8 cellular contexts compared by ENCODE assay signal in the genomic region with DNA sequence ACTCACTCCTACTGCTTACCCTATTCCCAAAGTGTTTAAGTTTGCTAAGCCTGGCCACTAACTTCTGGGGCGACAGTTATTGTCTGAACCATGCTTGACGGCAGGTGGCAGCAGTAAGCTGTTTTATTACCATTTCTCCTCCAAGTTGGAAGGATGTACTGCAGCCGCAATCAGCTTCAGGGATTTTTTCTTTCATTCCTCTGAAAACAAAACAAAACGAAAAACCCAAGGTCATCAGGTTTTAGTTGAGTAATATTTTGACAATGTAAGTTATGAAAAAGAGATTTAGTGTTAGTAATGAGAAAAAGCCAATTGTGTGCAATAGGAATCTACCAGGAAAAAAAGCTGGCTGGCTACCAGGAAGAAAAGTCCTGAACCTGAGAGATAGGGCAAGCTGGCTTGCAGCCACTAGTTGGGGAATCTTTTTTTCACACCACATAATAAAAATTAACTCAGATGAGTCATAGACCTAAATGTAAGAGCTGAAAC. TPM values are rescaled to one million over a fixed set of nuclear protein-coding genes. Genes with fewer than 3 reads are reported as not detected.
A peak's percentile ranks its signal among the peaks of the same experiment; 100 is the strongest.
DNase-seq lines count a peak whose midpoint lies in the region; ATAC-seq and TF ChIP-seq lines count a peak whose summit lies in the region.

No MANE protein-coding gene starts in this region.

- POLR2A ChIA-PET in Panc1 (lab: Charles Lee) = no interaction called here

- in situ Hi-C loops in Panc1 (cut with HindIII; ENCODE audit: low pct_unique_long_range_greater_than_20kb, low sequenced_read_pairs) = no loop called here

- H3K4me3 ChIP-seq in Panc1 (ENCODE audit: low read depth in 2 of 2, low read length in 2 of 2) = no peak overlapping the region

- DNase-seq in DMS153 (lab: John Stamatoyannopoulos, UW) (peak; percentile 2), Panc1 (ENCODE audit: low read depth, low spot score) (peak; percentile 63), glomerular endothelial cell (ENCODE audit: extremely low read depth, low read depth, low spot score) (peak; percentile 25), posterior cingulate gyrus (peak in 8 of 10 donors; percentile 31 to 83 (median 54)), mesenteric fat pad (ENCODE audit: low spot score) (no peak)
- DNase-seq in activated naive CD4-positive, alpha-beta T cell treated with Interleukin-2 at 50 U/mL for 16 hours = peak; percentile 50

- CTCF ChIA-PET in Panc1 (lab: Charles Lee) = interaction anchor here (0.7 to 2.3 kb wide), 4 partner anchors 13 to 96 kb away, joined by 3 to 9 read pairs (median 5); a partner anchor contains a TSS

- peak; percentile 81 for TF ChIP-seq CTCF in Panc1 (IDR thresholded peaks at IDR 0.05)

- no peaks in the 10 kb centered on the region for H3K9me3 ChIP-seq in Panc1 (ENCODE audit: control insufficient read depth, insufficient read depth, low read depth, low read length)

- BruUV-seq in Panc1 (replicated peaks; lab: Mats Ljungman, UMichigan) = no TSS peak

- no peaks in the 10 kb centered on the region for H3K36me3 ChIP-seq in Panc1 (ENCODE audit: control insufficient read depth, insufficient read depth, low read length)

- H3K27ac ChIP-seq in Panc1 (ENCODE audit: low read length) = no peak overlapping the region

- H3K4me1 ChIP-seq in Panc1 (ENCODE audit: control insufficient read depth, insufficient read depth, low read length) = no peaks in the 10 kb centered on the region

- H3K27me3 ChIP-seq in Panc1 (ENCODE audit: control insufficient read depth, insufficient read depth, low read length) = no peaks in the 10 kb centered on the region; the same call in 1 of the 2 replicates

- intact Hi-C loops in Panc1 (cut with micrococcal nuclease; ENCODE audit: unreplicated experiment) (loop anchor here (1.0 to 10.0 kb wide), 3 partner anchors 96 to 290 kb away; a partner anchor contains a TSS), posterior cingulate gyrus (cut with DNase I) (loop anchor here (10.0 kb wide), 1 partner anchor 290 kb away; no protein-coding TSS in a partner anchor)

- ATAC-seq in GM19455 (IDR thresholded peaks at IDR 0.05; ENCODE audit: unreplicated experiment) (peak; percentile 61), HG03460 (IDR thresholded peaks at IDR 0.05; ENCODE audit: unreplicated experiment) (peak; percentile 88), Panc1 (peak; percentile 96)

RNA-seq across cellular contexts. Expression of a gene that starts 13.2 kb away (rescaled TPM):
- total RNA-seq in Panc1 (2021; ENCODE audit: unreplicated experiment) = 0.62 TPM
- polyA plus RNA-seq in Panc1 (2012; ENCODE audit: insufficient read length) = 0.23 TPM
- total RNA-seq in glomerular endothelial cell = 0.63 and 1.5 TPM in 2 replicates
- 0.74 TPM for total RNA-seq in mesenteric fat pad
